ENCODE assay signal across 18 cellular contexts in the genomic region with DNA sequence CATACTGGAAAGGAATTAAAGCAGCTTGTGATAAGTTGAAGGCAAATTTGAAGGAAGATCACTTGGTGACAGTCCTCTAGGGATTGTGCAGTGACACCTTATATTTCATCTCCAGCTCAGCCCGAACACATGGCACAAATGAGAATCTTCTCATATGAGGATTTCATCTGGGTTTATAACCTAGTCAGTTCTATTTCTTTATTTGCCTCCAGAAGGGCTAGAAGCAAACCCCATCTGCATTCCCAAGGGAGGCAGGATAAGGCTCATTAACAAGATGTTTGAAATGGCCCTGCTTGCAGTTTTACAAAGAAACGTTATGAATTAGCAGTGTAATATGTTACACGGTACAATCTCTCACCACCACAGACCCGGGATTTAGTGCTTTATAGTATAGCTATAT.
"Had no signal": no experiment of that assay in that cellular context is flagged by ENCODE, and none has a peak within 500 bp of the region (broad histone marks: within the 10 kb centered on the region; RNA-seq: fewer than 3 reads in every experiment).

No MANE protein-coding gene starts in this region.

- H3K79me2 ChIP-seq: parathyroid adenoma had no signal

- H3K9me3 ChIP-seq: colonic mucosa, testis, upper lobe of left lung had no signal

- H3K4me3 ChIP-seq: colonic mucosa, lung, testis, upper lobe of left lung had no signal

- H2AFZ ChIP-seq: parathyroid adenoma had no signal

- DNase-seq: activated CD4-positive, alpha-beta T cell treated with anti-CD3 and anti-CD28 coated beads, Interleukin-2, amount 50 U/mL, for 1 hour; activated CD4-positive, CD25-positive, alpha-beta regulatory T cell treated with anti-CD3 and anti-CD28 coated beads, Interleukin-2, amount 50 U/mL, for 72 hours; activated CD8-positive, alpha-beta memory T cell treated with anti-CD3 and anti-CD28 coated beads, Interleukin-2, amount 50 U/mL, for 4 hours; activated naive CD4-positive, alpha-beta T cell treated with anti-CD3 and anti-CD28 coated beads, Interleukin-2, amount 10 ng/mL, durations not matched to agents 7 days and 5 days; activated naive CD8-positive, alpha-beta T cell treated with anti-CD3 and anti-CD28 coated beads, Interleukin-2, amount 50 U/mL, for 24 hours; activated T-cell treated with anti-CD3 and anti-CD28 coated beads, Interleukin-2, amount 50 U/mL, for 4 hours; anterior cingulate cortex; colonic mucosa; head of caudate nucleus; stimulated activated CD4-positive, alpha-beta T cell treated with anti-CD3 and anti-CD28 coated beads, Interleukin-4, amount 100 ng/mL, for 24 hours; testis; upper lobe of left lung had no signal

- H3K9ac ChIP-seq: parathyroid adenoma had no signal

- H3K36me3 ChIP-seq: colonic mucosa, upper lobe of left lung had no signal

- ATAC-seq: activated naive CD8-positive, alpha-beta T cell treated with anti-CD3 and anti-CD28 coated beads, Interleukin-2, amount 50 U/mL, for 24 hours; activated T-cell treated with anti-CD3 and anti-CD28 coated beads, Interleukin-2, amount 50 U/mL, for 4 hours; left lobe of liver; natural killer cell treated with Interleukin-12 subunit alpha and Interleukin-12 subunit beta and Interleukin-15 and Interleukin-18, amount 100 ng/mL, for 72 hours; sciatic nerve; stimulated activated memory B cell treated with anti-CD40 and anti-IgM and Interleukin-4, amounts not matched to agents 10 μg/mL and 1 μg/mL and 100 μg/mL, for 72 hours had no signal

- H3K4me1 ChIP-seq: colonic mucosa, parathyroid adenoma, testis, upper lobe of left lung had no signal

- H3K27me3 ChIP-seq: colonic mucosa, testis, upper lobe of left lung had no signal

- H3K27ac ChIP-seq: colonic mucosa, parathyroid adenoma, testis, upper lobe of left lung had no signal
